ENCODE assay signal across 9 cellular contexts in the genomic region with DNA sequence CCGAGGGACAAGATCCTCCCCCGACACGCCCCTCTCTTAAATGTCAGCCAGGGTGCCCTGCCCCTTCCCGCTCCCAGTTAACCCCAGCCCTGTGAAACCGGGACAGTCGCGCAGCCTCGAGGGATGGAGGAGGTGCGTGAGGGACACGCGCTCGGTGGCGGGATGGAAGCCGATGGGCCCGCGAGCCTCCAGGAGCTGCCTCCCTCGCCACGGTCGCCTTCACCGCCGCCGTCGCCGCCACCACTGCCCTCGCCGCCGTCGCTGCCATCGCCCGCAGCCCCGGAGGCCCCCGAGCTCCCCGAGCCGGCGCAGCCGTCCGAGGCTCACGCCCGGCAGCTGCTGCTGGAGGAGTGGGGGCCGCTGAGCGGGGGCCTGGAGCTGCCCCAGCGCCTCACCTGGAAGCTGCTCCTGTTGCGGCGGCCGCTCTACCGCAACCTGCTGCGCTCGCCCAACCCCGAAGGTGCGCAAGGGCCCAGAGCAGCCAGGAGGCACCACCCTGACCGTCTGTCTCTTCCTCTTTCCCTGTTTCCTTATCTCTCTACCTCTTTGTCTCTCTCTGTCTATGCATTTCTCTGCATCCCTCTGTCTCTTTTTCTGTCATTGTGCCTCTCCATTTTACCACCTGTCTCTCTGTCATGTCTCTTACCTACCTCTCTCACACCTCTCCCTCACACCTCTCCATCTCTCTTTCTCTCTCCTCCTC. TPM values are rescaled to one million over a fixed set of nuclear protein-coding genes. Genes with fewer than 3 reads are reported as not detected.
DNase-seq lines count a peak whose midpoint lies in the region; TF ChIP-seq lines count a peak whose summit lies in the region.
"Had no signal": no experiment of that assay in that cellular context is flagged by ENCODE, and none has a peak within 500 bp of the region (broad histone marks: within the 10 kb centered on the region; RNA-seq: fewer than 3 reads in every experiment).

A gene with protein sequence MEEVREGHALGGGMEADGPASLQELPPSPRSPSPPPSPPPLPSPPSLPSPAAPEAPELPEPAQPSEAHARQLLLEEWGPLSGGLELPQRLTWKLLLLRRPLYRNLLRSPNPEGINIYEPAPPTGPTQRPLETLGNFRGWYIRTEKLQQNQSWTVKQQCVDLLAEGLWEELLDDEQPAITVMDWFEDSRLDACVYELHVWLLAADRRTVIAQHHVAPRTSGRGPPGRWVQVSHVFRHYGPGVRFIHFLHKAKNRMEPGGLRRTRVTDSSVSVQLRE (plus strand): TSS at position 105 of the 703 bp plus-strand sequence. CDS start 19 bp downstream, at position 124.

- H2AFZ ChIP-seq in neural progenitor cell (replicated peaks) = peak within 1 kb of the TSS; percentile 82

- H3K27me3 ChIP-seq in HUES6 (ENCODE audit: control insufficient read depth, insufficient read depth, low read length) (peaks cover 65% of the 10 kb centered on the region), neural progenitor cell (peaks cover 45% of the 10 kb centered on the region)
- H3K27me3 ChIP-seq in effector memory CD4-positive, alpha-beta T cell (replicated peaks; ENCODE audit: control insufficient read depth, insufficient read depth, low read length, poor library complexity, severe bottlenecking) = peaks cover 16% of the 10 kb centered on the region

- peaks cover 40% of the 10 kb centered on the region for H3K27me3 Mint-ChIP-seq in neural progenitor cell (ENCODE audit: insufficient read depth, low read depth)

- H3K4me3 ChIP-seq in HUES6 (ENCODE audit: low read depth, low read length) (peak within 1 kb of the TSS; percentile 60), neural progenitor cell (peak within 1 kb of the TSS; percentile 46), foreskin fibroblast (ENCODE audit: low read depth in 1 of 2, low read length in 2 of 2) (no peak within 1 kb of the TSS)
- peak within 1 kb of the TSS; percentile 25 for H3K4me3 ChIP-seq in effector memory CD4-positive, alpha-beta T cell (ENCODE audit: insufficient read depth, low read depth, low read length, poor library complexity, severe bottlenecking)
- H3K4me3 ChIP-seq: lung had no signal

- H3K27ac ChIP-seq in HUES6 (ENCODE audit: low read depth, low read length) = no peak within 1 kb of the TSS
- no peak within 1 kb of the TSS for H3K27ac ChIP-seq in effector memory CD4-positive, alpha-beta T cell (ENCODE audit: insufficient read depth, low read length, poor library complexity, severe bottlenecking)
- no peak within 1 kb of the TSS for H3K27ac ChIP-seq in neural progenitor cell

- DNase-seq in NCI-H1417 (lab: John Stamatoyannopoulos, UW) (peak in 2 of 3 experiments; percentile 40 to 45), NCI-H1417 treated with DMSO at 0.1 percent for 48 hours (lab: John Stamatoyannopoulos, UW) (no peak), neural progenitor cell (ENCODE audit: low spot score) (peak; percentile 84), mucosa of gallbladder (ENCODE audit: low spot score) (no peak), NCI-H187 treated with DMSO at 0.1 percent for 48 hours (lab: John Stamatoyannopoulos, UW) (no peak), foreskin fibroblast (no peak)
- DNase-seq in effector memory CD4-positive, alpha-beta T cell = no peak

- peak within 1 kb of the TSS; percentile 86 for H3K4me2 ChIP-seq in neural progenitor cell

- H3K9me3 ChIP-seq in HUES6 (ENCODE audit: control insufficient read depth, insufficient read depth, low read depth, low read length) = no peaks in the 10 kb centered on the region
- H3K9me3 ChIP-seq in effector memory CD4-positive, alpha-beta T cell (ENCODE audit: control insufficient read depth, low read length) = no peaks in the 10 kb centered on the region
- H3K9me3 ChIP-seq in neural progenitor cell (ENCODE audit: low read depth) = no peaks in the 10 kb centered on the region

- H3K36me3 Mint-ChIP-seq in neural progenitor cell = no peaks in the 10 kb centered on the region

- no peaks in the 10 kb centered on the region for H4K20me1 ChIP-seq in neural progenitor cell (ENCODE audit: low read depth)

- H3K36me3 ChIP-seq in HUES6 (ENCODE audit: control insufficient read depth, insufficient read depth, low read length) (no peaks in the 10 kb centered on the region), neural progenitor cell (no peaks in the 10 kb centered on the region)
- H3K36me3 ChIP-seq in effector memory CD4-positive, alpha-beta T cell (ENCODE audit: control insufficient read depth, insufficient read depth, low read length) = no peaks in the 10 kb centered on the region

- peaks cover 12% of the 10 kb centered on the region for H3K4me1 ChIP-seq in HUES6 (ENCODE audit: control insufficient read depth, insufficient read depth, low read length)
- H3K4me1 ChIP-seq in effector memory CD4-positive, alpha-beta T cell (ENCODE audit: control insufficient read depth, insufficient read depth, low read length, poor library complexity, severe bottlenecking) = peaks cover 23% of the 10 kb centered on the region
- H3K4me1 ChIP-seq in neural progenitor cell = peaks cover 6% of the 10 kb centered on the region

- H3K9ac ChIP-seq in HUES6 (ENCODE audit: low read length) = no peak within 1 kb of the TSS
- H3K9ac ChIP-seq in neural progenitor cell = no peak within 1 kb of the TSS

- no peak within 1 kb of the TSS for H3K27ac Mint-ChIP-seq in neural progenitor cell

- H3K4me1 Mint-ChIP-seq in neural progenitor cell = peaks cover 40% of the 10 kb centered on the region

- H3K4me3 Mint-ChIP-seq in neural progenitor cell = peak within 1 kb of the TSS; percentile 74

- H3K79me2 ChIP-seq in neural progenitor cell (ENCODE audit: low read depth) = no peaks in the 10 kb centered on the region

- TF ChIP-seq CTCF in neural progenitor cell (IDR thresholded peaks at IDR 0.05) (no peak), foreskin fibroblast (IDR thresholded peaks at IDR 0.05; ENCODE audit: low read depth, low read length) (no peak)

- peaks cover 17% of the 10 kb centered on the region for H3F3A ChIP-seq in neural progenitor cell (ENCODE audit: low read depth)

- no peaks in the 10 kb centered on the region for H3K9me3 Mint-ChIP-seq in neural progenitor cell

RNA-seq across cellular contexts. Expression of the gene that starts here (rescaled TPM):
- total RNA-seq in neural progenitor cell (ENCODE audit: low replicate concordance) = 1.0 and 1.9 TPM in 2 replicates
- total RNA-seq in mucosa of gallbladder = 0.17 TPM

Comparison
In these comparisons a context has a peak if more than half of its experiments do, and no peak if none do; other contexts are left out.
1. DNase-seq: peak in NCI-H1417 (2 of 3) and neural progenitor cell (single experiment); none in NCI-H1417 treated with DMSO at 0.1 percent for 48 hours (single experiment), effector memory CD4-positive, alpha-beta T cell (0 of 3), mucosa of gallbladder (single experiment), NCI-H187 treated with DMSO at 0.1 percent for 48 hours (single experiment) and foreskin fibroblast (0 of 2).
2. H3K4me3 ChIP-seq: peak in HUES6 (single experiment), effector memory CD4-positive, alpha-beta T cell (single experiment) and neural progenitor cell (single experiment); none in foreskin fibroblast (0 of 2).